Comparison of ENCODE assay signal across 20 cellular contexts in the genomic region with DNA sequence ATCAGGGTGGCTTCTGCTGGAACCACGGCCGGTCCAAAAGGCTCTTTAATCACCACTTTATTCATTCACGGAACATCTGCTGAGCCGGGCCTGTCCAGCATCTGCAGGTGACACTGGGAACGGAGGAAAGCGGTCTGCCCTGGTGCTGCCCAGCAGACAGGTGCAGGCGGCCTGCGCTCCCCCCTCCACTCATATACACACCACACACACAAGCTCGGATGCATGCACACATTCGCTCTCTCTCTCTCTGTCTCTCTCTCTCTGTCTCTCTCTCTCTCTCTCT.
"Had no signal": no experiment of that assay in that cellular context is flagged by ENCODE, and none has a peak within 500 bp of the region (broad histone marks: within the 10 kb centered on the region; RNA-seq: fewer than 3 reads in every experiment).

No MANE protein-coding gene starts in this region.

- H3K36me3 ChIP-seq: adrenal gland, ascending aorta, brain microvascular endothelial cell, left ventricle myocardium inferior, neural progenitor cell, uterus had no signal

- H3K27me3 ChIP-seq: adrenal gland, ascending aorta, brain microvascular endothelial cell, neural progenitor cell, testis, uterus had no signal

- DNase-seq: activated T-cell treated with anti-CD3 and anti-CD28 coated beads, Interleukin-2, amount 50 U/mL, for 1 hour; adrenal gland; brain microvascular endothelial cell; caudate nucleus; effector memory CD4-positive, alpha-beta T cell; foreskin melanocyte; glutamatergic neuron; hippocampal formation; left ventricle myocardium inferior; retina; stimulated activated CD4-positive, alpha-beta T cell treated with anti-CD3 and anti-CD28 coated beads, Interleukin-4, amount 100 ng/mL, for 1 hour; stimulated activated naive CD4-positive, alpha-beta T cell; testis; trophoblast cell; uterus had no signal

- H3K27ac ChIP-seq: adrenal gland, ascending aorta, brain microvascular endothelial cell, left ventricle myocardium inferior, neural progenitor cell, testis, uterus had no signal

- ATAC-seq: activated T-helper 17 cell treated with anti-CD3 and anti-CD28 coated beads, Interleukin-2, amount 50 U/mL, for 72 hours; naive thymus-derived CD8-positive, alpha-beta T cell; WTC11 had no signal

- H3K4me1 ChIP-seq: adrenal gland, ascending aorta, left ventricle myocardium inferior, neural progenitor cell, testis, uterus had no signal

- H3K4me3 ChIP-seq: adrenal gland, ascending aorta, left ventricle myocardium inferior, neural progenitor cell, testis, uterus had no signal

- H3K9me3 ChIP-seq: adrenal gland, ascending aorta, left ventricle myocardium inferior, testis, uterus had no signal
